In the genomic region with DNA sequence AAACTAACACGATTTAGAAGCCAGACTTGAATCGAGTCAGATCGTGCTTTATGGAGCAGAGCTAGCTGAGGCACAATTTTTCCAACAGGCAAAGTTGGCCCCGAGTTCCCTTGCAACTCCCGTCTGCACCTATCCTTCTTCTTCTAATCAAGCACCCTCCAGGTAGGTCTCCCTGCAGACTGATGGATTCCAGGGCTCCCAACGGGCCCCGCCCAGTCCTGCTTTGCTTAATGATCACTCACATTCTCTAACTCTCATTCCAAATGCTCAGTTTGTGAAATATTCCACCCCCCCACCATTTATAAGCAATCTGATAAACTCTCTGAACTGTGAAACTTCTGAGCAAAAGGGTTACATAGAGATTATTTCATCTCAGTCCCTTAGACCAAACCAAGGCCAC, we compare ENCODE assay signal across 6 cellular contexts.
"Had no signal": no experiment of that assay in that cellular context is flagged by ENCODE, and none has a peak within 500 bp of the region (broad histone marks: within the 10 kb centered on the region; RNA-seq: fewer than 3 reads in every experiment).

No MANE protein-coding gene starts in this region.

- DNase-seq: IMR-90, KBM-7, KG1 had no signal

- H3K4me3 ChIP-seq: K562 had no signal

- ATAC-seq: HepG2, K562 had no signal

- H3K27ac ChIP-seq: HL-60 had no signal
